1 cellular context compared by ENCODE assay signal in genomic region chr1:33298623-33299277, GRCh38.
A peak's percentile ranks its signal among the peaks of the same experiment; 100 is the strongest.
TF ChIP-seq lines count a peak whose summit lies in the region.

No MANE protein-coding gene starts in this region.

TF ChIP-seq in HepG2, 621 proteins besides CTCF, POLR2A, EP300 and RAD21 (continued from another document):
- TF ChIP-seq NFAT5 (CRISPR knock-in tag; IDR thresholded peaks at IDR 0.05) (no peak), KDM6A (CRISPR knock-in tag; IDR thresholded peaks at IDR 0.05; ENCODE audit: low read depth) (no peak), HBP1 (CRISPR knock-in tag; IDR thresholded peaks at IDR 0.05; ENCODE audit: low read depth) (no peak), ZSCAN22 (CRISPR knock-in tag; IDR thresholded peaks at IDR 0.05) (peak; percentile 100), FLYWCH1 (CRISPR knock-in tag; IDR thresholded peaks at IDR 0.05) (no peak), ZNF550 (CRISPR knock-in tag; IDR thresholded peaks at IDR 0.05; ENCODE audit: borderline replicate concordance) (no peak), MBNL3 (CRISPR knock-in tag; conservative IDR thresholded peaks at IDR 0.05) (no peak)
